8 cellular contexts compared by ENCODE assay signal in genomic region chr3:23740517-23741402, GRCh38.
A peak's percentile ranks its signal among the peaks of the same experiment; 100 is the strongest.
DNase-seq lines count a peak whose midpoint lies in the region; ATAC-seq lines count a peak whose summit lies in the region.

No MANE protein-coding gene starts in this region.

- peaks cover 2% of the 10 kb centered on the region for H3K27me3 Mint-ChIP-seq in dendritic cell treated with granulocyte-macrophage colony-stimulating factor and Interleukin-4, amounts not matched to agents 40 ng/mL and 50 ng/mL, for 4 days

- H3K36me3 Mint-ChIP-seq in dendritic cell treated with granulocyte-macrophage colony-stimulating factor and Interleukin-4, amounts not matched to agents 40 ng/mL and 50 ng/mL, for 4 days (ENCODE audit: low read depth) = no peaks in the 10 kb centered on the region
- peaks cover 6% of the 10 kb centered on the region for H3K36me3 Mint-ChIP-seq in stimulated activated effector memory CD8-positive, alpha-beta T cell treated with anti-CD3 and anti-CD28 coated beads, Interleukin-12 subunit alpha, Interleukin-12 subunit beta, amount 100 ng/mL, for 72 hours

- DNase-seq in activated T-cell treated with anti-CD3 and anti-CD28 coated beads for 24 hours (ENCODE audit: low read depth) (peak; percentile 26), NOMO-1 treated with dmso at 0.1 percent for 144 hours (lab: John Stamatoyannopoulos, UW; ENCODE audit: unreplicated experiment) (peak; percentile 9), NCI-H1092 treated with DMSO at 0.1 percent for 48 hours (lab: John Stamatoyannopoulos, UW) (no peak), DMS79 treated with DMSO at 0.1 percent for 48 hours (lab: John Stamatoyannopoulos, UW) (no peak)
- DNase-seq in activated T-cell treated with anti-CD3 and anti-CD28 coated beads, Interleukin-2, amount 50 U/mL, for 1 hour = no peak
- DNase-seq in stimulated activated effector memory CD8-positive, alpha-beta T cell treated with anti-CD3 and anti-CD28 coated beads, Interleukin-12 subunit alpha, Interleukin-12 subunit beta, amount 100 ng/mL, for 72 hours (ENCODE audit: low spot score in 2 of 2) = peak in 1 of 2 donors; percentile 70

- peaks cover 17% of the 10 kb centered on the region for H3K4me1 Mint-ChIP-seq in dendritic cell treated with granulocyte-macrophage colony-stimulating factor and Interleukin-4, amounts not matched to agents 40 ng/mL and 50 ng/mL, for 4 days (ENCODE audit: low read depth)
- peaks cover 11% of the 10 kb centered on the region for H3K4me1 Mint-ChIP-seq in stimulated activated effector memory CD8-positive, alpha-beta T cell treated with anti-CD3 and anti-CD28 coated beads, Interleukin-12 subunit alpha, Interleukin-12 subunit beta, amount 100 ng/mL, for 72 hours

- peak overlapping the region; percentile 56 for H3K27ac Mint-ChIP-seq in dendritic cell treated with granulocyte-macrophage colony-stimulating factor and Interleukin-4, amounts not matched to agents 40 ng/mL and 50 ng/mL, for 4 days
- H3K27ac Mint-ChIP-seq in stimulated activated effector memory CD8-positive, alpha-beta T cell treated with anti-CD3 and anti-CD28 coated beads, Interleukin-12 subunit alpha, Interleukin-12 subunit beta, amount 100 ng/mL, for 72 hours = peak overlapping the region; percentile 12

- ATAC-seq in HG02870 (IDR thresholded peaks at IDR 0.05; ENCODE audit: unreplicated experiment) = peak; percentile 88
- peak; percentile 98 for ATAC-seq in stimulated activated effector memory CD8-positive, alpha-beta T cell treated with anti-CD3 and anti-CD28 coated beads, Interleukin-12 subunit alpha, Interleukin-12 subunit beta, amount 100 ng/mL, for 72 hours

- H3K9me3 Mint-ChIP-seq in dendritic cell treated with granulocyte-macrophage colony-stimulating factor and Interleukin-4, amounts not matched to agents 40 ng/mL and 50 ng/mL, for 4 days = no peaks in the 10 kb centered on the region
- H3K9me3 Mint-ChIP-seq in stimulated activated effector memory CD8-positive, alpha-beta T cell treated with anti-CD3 and anti-CD28 coated beads, Interleukin-12 subunit alpha, Interleukin-12 subunit beta, amount 100 ng/mL, for 72 hours = no peaks in the 10 kb centered on the region

- H3K4me3 Mint-ChIP-seq in dendritic cell treated with granulocyte-macrophage colony-stimulating factor and Interleukin-4, amounts not matched to agents 40 ng/mL and 50 ng/mL, for 4 days = no peak overlapping the region
- no peak overlapping the region for H3K4me3 Mint-ChIP-seq in stimulated activated effector memory CD8-positive, alpha-beta T cell treated with anti-CD3 and anti-CD28 coated beads, Interleukin-12 subunit alpha, Interleukin-12 subunit beta, amount 100 ng/mL, for 72 hours

- intact Hi-C loops in dendritic cell treated with granulocyte-macrophage colony-stimulating factor and Interleukin-4, amounts not matched to agents 40 ng/mL and 50 ng/mL, for 4 days (cut with micrococcal nuclease) = loop anchor here (10.0 kb wide), 1 partner anchor 536 kb away; the partner anchor contains the start of gene UBE2E2

Comparison
In these comparisons a context has a peak if more than half of its experiments do, and no peak if none do; other contexts are left out.
1. DNase-seq: peak in activated T-cell treated with anti-CD3 and anti-CD28 coated beads for 24 hours (single experiment) and NOMO-1 treated with dmso at 0.1 percent for 144 hours (single experiment); none in activated T-cell treated with anti-CD3 and anti-CD28 coated beads, Interleukin-2, amount 50 U/mL, for 1 hour (single experiment), NCI-H1092 treated with DMSO at 0.1 percent for 48 hours (single experiment) and DMS79 treated with DMSO at 0.1 percent for 48 hours (single experiment).